ENCODE assay signal across 9 cellular contexts in the genomic region with DNA sequence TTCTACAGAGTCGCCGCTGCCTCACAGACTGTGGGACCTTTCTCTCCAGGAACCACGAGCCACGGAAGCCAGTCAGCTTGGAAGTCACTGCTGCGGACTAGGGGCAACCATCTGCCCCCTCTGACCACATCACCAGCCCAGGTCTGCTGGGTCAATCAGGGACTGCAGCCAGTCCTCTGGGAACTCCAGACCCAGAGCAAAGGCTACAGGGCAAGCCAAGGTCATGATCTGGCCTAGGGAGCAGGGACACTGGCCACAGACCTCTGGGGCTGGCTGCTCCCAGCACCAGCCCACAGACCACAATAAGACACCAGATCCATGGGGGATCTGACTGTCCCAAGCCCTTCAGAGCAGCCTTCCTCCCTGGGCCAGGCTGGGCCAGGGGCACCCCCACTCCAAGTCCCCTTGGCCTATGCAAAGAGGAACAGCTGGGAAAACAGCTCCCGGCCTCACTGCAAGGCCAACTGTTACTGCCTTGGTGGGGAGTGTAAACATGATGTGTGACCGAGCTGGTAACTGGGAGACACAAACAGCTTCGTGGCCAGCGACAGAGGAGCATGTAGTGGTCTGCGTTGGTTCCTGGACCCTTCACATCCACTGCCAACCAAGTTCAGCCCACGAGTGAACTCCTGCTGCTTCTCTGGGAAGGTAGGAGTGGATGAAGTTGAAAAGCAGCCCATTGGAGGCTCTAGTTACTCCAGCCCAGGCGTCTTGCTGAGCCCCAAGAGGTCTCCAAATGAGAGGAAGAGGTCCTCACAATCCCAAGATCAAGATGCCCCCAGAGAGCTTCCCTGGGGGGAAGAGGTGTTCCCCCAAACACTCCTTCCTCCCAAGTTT. TPM values are rescaled to one million over a fixed set of nuclear protein-coding genes. Genes with fewer than 3 reads are reported as not detected.
A peak's percentile ranks its signal among the peaks of the same experiment; 100 is the strongest.
DNase-seq lines count a peak whose midpoint lies in the region; ATAC-seq and FAIRE-seq lines count a peak whose summit lies in the region.
"Had no signal": no experiment of that assay in that cellular context is flagged by ENCODE, and none has a peak within 500 bp of the region (broad histone marks: within the 10 kb centered on the region; RNA-seq: fewer than 3 reads in every experiment).

No MANE protein-coding gene starts in this region.

- peaks cover 0 to 6% (median 0%) of the 10 kb centered on the region in 5 donors for H3K36me3 ChIP-seq in subcutaneous abdominal adipose tissue (ENCODE audit: control insufficient read depth in 5 of 5, insufficient read depth in 5 of 5, low read length in 5 of 5)

- DNase-seq in T-helper 1 cell (no peak), iris pigment epithelial cell (ENCODE audit: low read depth) (peak; percentile 27), globus pallidus (ENCODE audit: low spot score) (no peak), GM19239 (ENCODE audit: insufficient read length, low spot score) (no peak)
- no peak for DNase-seq in activated naive CD4-positive, alpha-beta T cell treated with anti-CD3 and anti-CD28 coated beads, Interleukin-2, amount 50 U/mL, for 72 hours (ENCODE audit: low spot score in 2 of 2)

- peak overlapping the region; percentile 20 to 98 (median 91) for H3K9ac ChIP-seq in subcutaneous abdominal adipose tissue (ENCODE audit: low read length in 5 of 5)

- peaks cover 34 to 75% (median 74%) of the 10 kb centered on the region in 5 donors for H3K4me1 ChIP-seq in subcutaneous abdominal adipose tissue (ENCODE audit: control insufficient read depth in 5 of 5, insufficient read depth in 5 of 5, low read length in 5 of 5)

- H3K27ac ChIP-seq in subcutaneous abdominal adipose tissue (ENCODE audit: low read depth, low read length): peak overlapping the region; percentile 88

- peak overlapping the region; percentile 85 to 94 (median 88) for H3K4me3 ChIP-seq in subcutaneous abdominal adipose tissue (ENCODE audit: low read depth in 1 of 5, low read length in 5 of 5)

- FAIRE-seq in GM19239 (lab: Jason Lieb, UNC): no peak

- no peaks in the 10 kb centered on the region for H3K27me3 Mint-ChIP-seq in T-helper 1 cell treated with Interleukin-12 subunit alpha and Interleukin-12 subunit beta and Interleukin-4 antibody, amounts not matched to agents 30 μg/mL and 1 μg/mL, for 36 hours (ENCODE audit: low read depth)

- peaks cover 7% of the 10 kb centered on the region for H3K36me3 Mint-ChIP-seq in T-helper 1 cell treated with Interleukin-12 subunit alpha and Interleukin-12 subunit beta and Interleukin-4 antibody, amounts not matched to agents 30 μg/mL and 1 μg/mL, for 36 hours (ENCODE audit: low read depth)
- H3K36me3 Mint-ChIP-seq in activated naive CD4-positive, alpha-beta T cell treated with anti-CD3 and anti-CD28 coated beads, Interleukin-2, amount 50 U/mL, for 72 hours: peaks cover 7 to 12% of the 10 kb centered on the region in 2 donors

- H3K9me3 ChIP-seq in subcutaneous abdominal adipose tissue (ENCODE audit: control insufficient read depth in 5 of 5, low read length in 5 of 5): no peaks in the 10 kb centered on the region

- H3K9me3 Mint-ChIP-seq in T-helper 1 cell treated with Interleukin-12 subunit alpha and Interleukin-12 subunit beta and Interleukin-4 antibody, amounts not matched to agents 30 μg/mL and 1 μg/mL, for 36 hours: no peaks in the 10 kb centered on the region
- no peaks in the 10 kb centered on the region for H3K9me3 Mint-ChIP-seq in activated naive CD4-positive, alpha-beta T cell treated with anti-CD3 and anti-CD28 coated beads, Interleukin-2, amount 50 U/mL, for 72 hours

- H3K27ac Mint-ChIP-seq in T-helper 1 cell treated with Interleukin-12 subunit alpha and Interleukin-12 subunit beta and Interleukin-4 antibody, amounts not matched to agents 30 μg/mL and 1 μg/mL, for 36 hours: peak overlapping the region; percentile 95
- H3K27ac Mint-ChIP-seq in activated naive CD4-positive, alpha-beta T cell treated with anti-CD3 and anti-CD28 coated beads, Interleukin-2, amount 50 U/mL, for 72 hours: peak overlapping the region; percentile 98 to 99

- H3K4me1 Mint-ChIP-seq in T-helper 1 cell treated with Interleukin-12 subunit alpha and Interleukin-12 subunit beta and Interleukin-4 antibody, amounts not matched to agents 30 μg/mL and 1 μg/mL, for 36 hours (ENCODE audit: low read depth): peaks cover 36% of the 10 kb centered on the region

- H3K27me3 ChIP-seq in subcutaneous abdominal adipose tissue (ENCODE audit: control insufficient read depth in 5 of 5, insufficient read depth in 4 of 5, low read length in 5 of 5): no peaks in the 10 kb centered on the region

- H3K4me3 Mint-ChIP-seq in T-helper 1 cell treated with Interleukin-12 subunit alpha and Interleukin-12 subunit beta and Interleukin-4 antibody, amounts not matched to agents 30 μg/mL and 1 μg/mL, for 36 hours: peak overlapping the region; percentile 94

- no peak for ATAC-seq in activated naive CD4-positive, alpha-beta T cell treated with anti-CD3 and anti-CD28 coated beads, Interleukin-2, amount 50 U/mL, for 72 hours
- ATAC-seq in GM21825 (IDR thresholded peaks at IDR 0.05; ENCODE audit: unreplicated experiment): no peak

RNA-seq across cellular contexts. Expression of a gene that starts 1.5 kb away (rescaled TPM):
- 100 to 1,000 TPM; 171 to 214 TPM for total RNA-seq in activated naive CD4-positive, alpha-beta T cell treated with anti-CD3 and anti-CD28 coated beads, Interleukin-2, amount 50 U/mL, for 72 hours

RNA-seq across cellular contexts. Expression of a gene that starts 57.1 kb away (rescaled TPM):
- under 1 TPM in 1 of 2 donors, not detected in 1; 0.43 TPM for total RNA-seq in activated naive CD4-positive, alpha-beta T cell treated with anti-CD3 and anti-CD28 coated beads, Interleukin-2, amount 50 U/mL, for 72 hours
- total RNA-seq: Daoy had no signal
